ENCODE assay signal across 1 cellular context in genomic region chr17:48578616-48579560, GRCh38.
A peak's percentile ranks its signal among the peaks of the same experiment; 100 is the strongest.
TF ChIP-seq lines count a peak whose summit lies in the region.

No MANE protein-coding gene starts in this region.

TF ChIP-seq in K562, 482 proteins besides CTCF, POLR2A, EP300 and RAD21 (continued from another document and continues in another):
- TF ChIP-seq ZNF318 (IDR thresholded peaks at IDR 0.05; ENCODE audit: borderline replicate concordance in 1 of 2, low read depth in 1 of 2) (no peak; a peak in 1 of 4 replicates), ZBED1 (IDR thresholded peaks at IDR 0.05) (no peak), HINFP (tag; conservative IDR thresholded peaks at IDR 0.05; ENCODE audit: low read depth) (no peak), SMAD2 (IDR thresholded peaks at IDR 0.05; ENCODE audit: low read depth, low read length) (no peak), HNRNPLL (IDR thresholded peaks at IDR 0.05; ENCODE audit: low read depth, low read length, poor library complexity, severe bottlenecking) (no peak), ZNF316 (IDR thresholded peaks at IDR 0.05) (no peak), NFXL1 (CRISPR knock-in tag; IDR thresholded peaks at IDR 0.05) (no peak), MEF2D (tag; conservative IDR thresholded peaks at IDR 0.05; ENCODE audit: low read depth) (no peak), NR2F6 (CRISPR knock-in tag; IDR thresholded peaks at IDR 0.05) (0 out of 2 replicates have a peak, but pooled peaks have one; percentile 19), RBM14 (IDR thresholded peaks at IDR 0.05; ENCODE audit: borderline replicate concordance, insufficient read depth, low read depth, low read length) (no peak), SRSF3 (IDR thresholded peaks at IDR 0.05; ENCODE audit: insufficient read depth, low read length) (no peak), ZKSCAN1 (IDR thresholded peaks at IDR 0.05; ENCODE audit: low read depth, low read length) (no peak), RNF219 (CRISPR knock-in tag; IDR thresholded peaks at IDR 0.05) (no peak), CBX8 (IDR thresholded peaks at IDR 0.05; ENCODE audit: borderline replicate concordance, extremely low read depth, low read depth, low read length, poor library complexity, severe bottlenecking) (no peak), NFYB (IDR thresholded peaks at IDR 0.05; ENCODE audit: extremely low read depth, insufficient read length) (no peak), NELFE (IDR thresholded peaks at IDR 0.05; ENCODE audit: insufficient read depth, insufficient read length) (no peak), MEF2A (IDR thresholded peaks at IDR 0.05; ENCODE audit: control insufficient read depth, low read depth, low read length) (no peak), KAT8 (IDR thresholded peaks at IDR 0.05; ENCODE audit: low read depth) (no peak), SP2 (IDR thresholded peaks at IDR 0.05; ENCODE audit: extremely low read depth, low read depth, low read length, poor library complexity, severe bottlenecking) (no peak), ZBTB11 (CRISPR knock-in tag; IDR thresholded peaks at IDR 0.05) (peak in 1 of 3 experiments; percentile 10; a peak in 1 of 6 replicates), HLTF (IDR thresholded peaks at IDR 0.05) (no peak), EGR1 (conservative IDR thresholded peaks at IDR 0.05) (no peak; the same call in 1 of the 2 replicates), KAT2B (IDR thresholded peaks at IDR 0.05; ENCODE audit: low read depth, low read length) (no peak), ZEB2 (IDR thresholded peaks at IDR 0.05) (no peak), SRF (CRISPR knock-in tag; IDR thresholded peaks at IDR 0.05) (no peak), CHD2 (IDR thresholded peaks at IDR 0.05; ENCODE audit: low read depth, low read length) (0 out of 2 replicates have a peak, but pooled peaks have one; percentile 12), SRSF7 (optimal IDR thresholded peaks at IDR 0.05; ENCODE audit: low read depth, low read length) (no peak), POLR2AphosphoS5 (IDR thresholded peaks at IDR 0.05; ENCODE audit: control insufficient read depth, insufficient read depth, low read depth, low read length) (peak; percentile 13), ZNF282 (CRISPR knock-in tag; IDR thresholded peaks at IDR 0.05) (no peak), MAZ (CRISPR knock-in tag; conservative IDR thresholded peaks at IDR 0.05 in 1 of 2, IDR thresholded peaks at IDR 0.05 in 1 of 2) (peak in 1 of 2 experiments; percentile 66; a peak in 3 of 4 replicates), FOSL1 (tag; conservative IDR thresholded peaks at IDR 0.05) (no peak), STAT5B (CRISPR knock-in tag; IDR thresholded peaks at IDR 0.05) (no peak), CBFA2T2 (conservative IDR thresholded peaks at IDR 0.05) (no peak), MLX (CRISPR knock-in tag; conservative IDR thresholded peaks at IDR 0.05) (0 out of 4 replicates have a peak, but pooled peaks of 1 of the 2 experiments have one; percentile 45), MEIS2 (IDR thresholded peaks at IDR 0.05; ENCODE audit: partially characterized antibody) (peak; percentile 44), ZNF778 (CRISPR knock-in tag; IDR thresholded peaks at IDR 0.05) (no peak), SFPQ (IDR thresholded peaks at IDR 0.05; ENCODE audit: low read depth, low read length) (no peak), ZNF785 (CRISPR knock-in tag; IDR thresholded peaks at IDR 0.05) (no peak), ZNF239 (CRISPR knock-in tag; IDR thresholded peaks at IDR 0.05) (no peak), ZNF655 (CRISPR knock-in tag; IDR thresholded peaks at IDR 0.05) (no peak), EP400 (IDR thresholded peaks at IDR 0.05) (0 out of 2 replicates have a peak, but pooled peaks have one; percentile 3), ZNF217 (CRISPR knock-in tag; IDR thresholded peaks at IDR 0.05) (no peak), E2F5 (CRISPR knock-in tag; IDR thresholded peaks at IDR 0.05) (no peak), ZNF644 (tag; IDR thresholded peaks at IDR 0.05; ENCODE audit: low read depth) (no peak), ELF1 (tag; IDR thresholded peaks at IDR 0.05) (no peak), KDM2B (CRISPR knock-in tag; IDR thresholded peaks at IDR 0.05) (no peak)
